In genomic region chr17:10119203-10120112, GRCh38 we compare ENCODE assay signal across 2 cellular contexts.
TF ChIP-seq lines count a peak whose summit lies in the region.

No MANE protein-coding gene starts in this region.

TF ChIP-seq in IMR-90, 13 proteins besides CTCF, POLR2A, EP300 and RAD21:
- TF ChIP-seq RCOR1 (IDR thresholded peaks at IDR 0.05; ENCODE audit: insufficient replicate concordance, low read length) (no peak), ELK1 (IDR thresholded peaks at IDR 0.05; ENCODE audit: borderline replicate concordance, low read depth, low read length) (no peak), MXI1 (IDR thresholded peaks at IDR 0.05; ENCODE audit: borderline replicate concordance, low read depth, low read length) (no peak), RFX5 (IDR thresholded peaks at IDR 0.05; ENCODE audit: low read depth, low read length) (no peak), BHLHE40 (IDR thresholded peaks at IDR 0.05; ENCODE audit: low read depth, low read length) (no peak), MAZ (IDR thresholded peaks at IDR 0.05; ENCODE audit: borderline replicate concordance, low read depth, low read length) (no peak), MAFK (IDR thresholded peaks at IDR 0.05; ENCODE audit: low read depth, low read length) (no peak), FOS (IDR thresholded peaks at IDR 0.05; ENCODE audit: low read depth, low read length) (no peak), SMC3 (IDR thresholded peaks at IDR 0.05; ENCODE audit: low read depth, low read length) (no peak), CEBPB (IDR thresholded peaks at IDR 0.05; ENCODE audit: low read depth, low read length) (no peak), CHD1 (IDR thresholded peaks at IDR 0.05; ENCODE audit: low read depth, low read length) (no peak), NFE2L2 (IDR thresholded peaks at IDR 0.05; ENCODE audit: low read depth, low read length) (no peak), USF2 (IDR thresholded peaks at IDR 0.05; ENCODE audit: low read depth, low read length) (no peak)

TF ChIP-seq in GM12878, 131 proteins besides CTCF, POLR2A, EP300 and RAD21:
- TF ChIP-seq EZH2 (IDR thresholded peaks at IDR 0.05; ENCODE audit: borderline replicate concordance, control insufficient read depth, low read depth, low read length) = no peak
- peak; percentile 24; the same call in 1 of the 2 replicates for TF ChIP-seq NR2F1 (conservative IDR thresholded peaks at IDR 0.05)
- peak; percentile 25; the same call in 1 of the 2 replicates for TF ChIP-seq RUNX3 (IDR thresholded peaks at IDR 0.05; ENCODE audit: low read length)
- TF ChIP-seq, protein P1, sequence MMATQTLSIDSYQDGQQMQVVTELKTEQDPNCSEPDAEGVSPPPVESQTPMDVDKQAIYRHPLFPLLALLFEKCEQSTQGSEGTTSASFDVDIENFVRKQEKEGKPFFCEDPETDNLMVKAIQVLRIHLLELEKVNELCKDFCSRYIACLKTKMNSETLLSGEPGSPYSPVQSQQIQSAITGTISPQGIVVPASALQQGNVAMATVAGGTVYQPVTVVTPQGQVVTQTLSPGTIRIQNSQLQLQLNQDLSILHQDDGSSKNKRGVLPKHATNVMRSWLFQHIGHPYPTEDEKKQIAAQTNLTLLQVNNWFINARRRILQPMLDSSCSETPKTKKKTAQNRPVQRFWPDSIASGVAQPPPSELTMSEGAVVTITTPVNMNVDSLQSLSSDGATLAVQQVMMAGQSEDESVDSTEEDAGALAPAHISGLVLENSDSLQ (IDR thresholded peaks at IDR 0.05) = peak; percentile 31
- no peak for TF ChIP-seq ZNF24 (IDR thresholded peaks at IDR 0.05)
- TF ChIP-seq IKZF1 (conservative IDR thresholded peaks at IDR 0.05) = 0 out of 2 replicates have a peak, but pooled peaks have one; percentile 34
